28 cellular contexts compared by ENCODE assay signal in genomic region chr6:1867197-1867596, GRCh38.
"Had no signal": no experiment of that assay in that cellular context is flagged by ENCODE, and none has a peak within 500 bp of the region (broad histone marks: within the 10 kb centered on the region; RNA-seq: fewer than 3 reads in every experiment).

No MANE protein-coding gene starts in this region.

- H3K36me3 Mint-ChIP-seq: activated CD4-positive, alpha-beta memory T cell treated with anti-CD3 and anti-CD28 coated beads for 36 hours; activated naive CD4-positive, alpha-beta T cell treated with anti-CD3 and anti-CD28 coated beads, Interleukin-2, amount 50 U/mL, for 72 hours; brain; T-cell had no signal

- H3K27ac ChIP-seq: ascending aorta, VCaP had no signal

- FAIRE-seq: RCC 7860 had no signal

- H3K27ac Mint-ChIP-seq: activated CD4-positive, alpha-beta memory T cell treated with anti-CD3 and anti-CD28 coated beads for 36 hours; activated CD4-positive, alpha-beta T cell treated with anti-CD3 and anti-CD28 coated beads, Interleukin-2, amount 10 ng/mL, durations not matched to agents 7 days and 5 days; activated naive CD4-positive, alpha-beta T cell treated with anti-CD3 and anti-CD28 coated beads, Interleukin-2, amount 50 U/mL, for 72 hours; activated naive CD8-positive, alpha-beta T cell treated with anti-CD3 and anti-CD28 coated beads, Interleukin-2, amount 50 U/mL, for 24 hours; brain; T-cell had no signal

- H3K9me3 Mint-ChIP-seq: activated CD4-positive, alpha-beta memory T cell treated with anti-CD3 and anti-CD28 coated beads for 36 hours; activated CD4-positive, alpha-beta T cell treated with anti-CD3 and anti-CD28 coated beads, Interleukin-2, amount 10 ng/mL, durations not matched to agents 7 days and 5 days; activated naive CD4-positive, alpha-beta T cell treated with anti-CD3 and anti-CD28 coated beads, Interleukin-2, amount 50 U/mL, for 72 hours; activated naive CD8-positive, alpha-beta T cell treated with anti-CD3 and anti-CD28 coated beads, Interleukin-2, amount 50 U/mL, for 24 hours; activated T-cell treated with anti-CD3 and anti-CD28 coated beads, Interleukin-2, amount 50 U/mL, for 4 hours; brain; central memory CD8-positive, alpha-beta T cell; T-cell had no signal

- H3K9me3 ChIP-seq: ascending aorta had no signal

- H3K4me1 Mint-ChIP-seq: activated CD4-positive, alpha-beta T cell treated with anti-CD3 and anti-CD28 coated beads, Interleukin-2, amount 10 ng/mL, durations not matched to agents 7 days and 5 days; activated naive CD8-positive, alpha-beta T cell treated with anti-CD3 and anti-CD28 coated beads, Interleukin-2, amount 50 U/mL, for 24 hours; central memory CD8-positive, alpha-beta T cell; T-cell had no signal

- DNase-seq: activated CD4-positive, alpha-beta memory T cell treated with anti-CD3 and anti-CD28 coated beads for 36 hours; activated CD4-positive, alpha-beta T cell treated with anti-CD3 and anti-CD28 coated beads, Interleukin-2, amount 10 ng/mL, durations not matched to agents 7 days and 5 days; activated CD4-positive, CD25-positive, alpha-beta regulatory T cell; activated CD8-positive, alpha-beta memory T cell treated with anti-CD3 and anti-CD28 coated beads for 24 hours; activated effector memory CD4-positive, alpha-beta T cell treated with anti-CD3 and anti-CD28 coated beads, Interleukin-2, amount 50 U/mL, for 16 hours; activated naive CD4-positive, alpha-beta T cell treated with Interleukin-2 at 50 U/mL for 16 hours; activated naive CD8-positive, alpha-beta T cell treated with anti-CD3 and anti-CD28 coated beads, Interleukin-2, amount 50 U/mL, for 24 hours; activated T-cell treated with anti-CD3 and anti-CD28 coated beads, Interleukin-2, amount 50 U/mL, for 4 hours; amniotic stem cell; MM.1S; NCI-H1105; NCI-H1436 treated with DMSO at 0.1 percent for 48 hours; NCI-H187; NCI-H2081; NCI-H2227 treated with DMSO at 0.1 percent for 48 hours; NCI-H446 treated with DMSO at 0.1 percent for 48 hours; NCI-H524 treated with DMSO at 0.1 percent for 48 hours; NCI-H774; NK-92 treated with Interleukin-12 subunit alpha and Interleukin-12 subunit beta, amount 100 ng/mL, for 24 hours; PC-3; SIG-M5; T-cell had no signal

- H3K27me3 Mint-ChIP-seq: activated CD4-positive, alpha-beta memory T cell treated with anti-CD3 and anti-CD28 coated beads for 36 hours; activated CD4-positive, alpha-beta T cell treated with anti-CD3 and anti-CD28 coated beads, Interleukin-2, amount 10 ng/mL, durations not matched to agents 7 days and 5 days; activated naive CD8-positive, alpha-beta T cell treated with anti-CD3 and anti-CD28 coated beads, Interleukin-2, amount 50 U/mL, for 24 hours; central memory CD8-positive, alpha-beta T cell; T-cell had no signal

- H3K36me3 ChIP-seq: ascending aorta had no signal

- H3K4me3 Mint-ChIP-seq: activated CD4-positive, alpha-beta memory T cell treated with anti-CD3 and anti-CD28 coated beads for 36 hours; activated CD4-positive, alpha-beta T cell treated with anti-CD3 and anti-CD28 coated beads, Interleukin-2, amount 10 ng/mL, durations not matched to agents 7 days and 5 days; activated naive CD8-positive, alpha-beta T cell treated with anti-CD3 and anti-CD28 coated beads, Interleukin-2, amount 50 U/mL, for 24 hours; activated T-cell treated with anti-CD3 and anti-CD28 coated beads, Interleukin-2, amount 50 U/mL, for 4 hours; brain; central memory CD8-positive, alpha-beta T cell; T-cell had no signal

- H3K27me3 ChIP-seq: ascending aorta had no signal

- H3K4me3 ChIP-seq: ascending aorta had no signal
